In genomic region chr19:11578342-11579142, GRCh38 we compare ENCODE assay signal across 1 cellular context.
TF ChIP-seq lines count a peak whose summit lies in the region.

No MANE protein-coding gene starts in this region.

TF ChIP-seq in K562, 482 proteins besides CTCF, POLR2A, EP300 and RAD21 (continued from another document):
- TF ChIP-seq CREB5 (CRISPR knock-in tag; IDR thresholded peaks at IDR 0.05) (no peak), CBFB (CRISPR knock-in tag; IDR thresholded peaks at IDR 0.05) (0 out of 2 replicates have a peak, but pooled peaks have one; percentile 20), ZBTB11 (CRISPR knock-in tag; IDR thresholded peaks at IDR 0.05) (no peak), ZNF253 (CRISPR knock-in tag; conservative IDR thresholded peaks at IDR 0.05) (no peak), EWSR1 (IDR thresholded peaks at IDR 0.05; ENCODE audit: borderline replicate concordance, low read depth, partially characterized antibody) (no peak), CXXC5 (CRISPR knock-in tag; IDR thresholded peaks at IDR 0.05) (peak; percentile 94), FOXO4 (CRISPR knock-in tag; IDR thresholded peaks at IDR 0.05) (no peak), ZBED1 (IDR thresholded peaks at IDR 0.05) (0 out of 2 replicates have a peak, but pooled peaks have one; percentile 52), MAZ (CRISPR knock-in tag; conservative IDR thresholded peaks at IDR 0.05 in 1 of 2, IDR thresholded peaks at IDR 0.05 in 1 of 2) (peak; percentile 44 to 70; a peak in 2 of 4 replicates), PRMT5 (CRISPR knock-in tag; IDR thresholded peaks at IDR 0.05) (no peak), TRIM28 (IDR thresholded peaks at IDR 0.05) (0 out of 2 replicates have a peak, but pooled peaks have one; percentile 25), MTA2 (IDR thresholded peaks at IDR 0.05; ENCODE audit: low read depth) (peak; percentile 47; the same call in 1 of the 2 replicates), MCM2 (IDR thresholded peaks at IDR 0.05; ENCODE audit: low read depth) (no peak), TRIM24 (IDR thresholded peaks at IDR 0.05) (peak; percentile 52 to 85; a peak in 3 of 4 replicates), GTF2B (IDR thresholded peaks at IDR 0.05; ENCODE audit: extremely low read depth, insufficient read length) (no peak), GABPB1 (CRISPR knock-in tag; IDR thresholded peaks at IDR 0.05) (peak; percentile 32; the same call in 1 of the 2 replicates), UBTF (IDR thresholded peaks at IDR 0.05; ENCODE audit: borderline replicate concordance in 1 of 2, low read depth in 2 of 2, low read length in 2 of 2) (peak in 1 of 2 experiments; percentile 81; a peak in 2 of 4 replicates), TCF7 (IDR thresholded peaks at IDR 0.05; ENCODE audit: borderline replicate concordance) (no peak), E2F5 (CRISPR knock-in tag; IDR thresholded peaks at IDR 0.05) (no peak), ZNF395 (CRISPR knock-in tag; IDR thresholded peaks at IDR 0.05) (peak; percentile 52; the same call in 1 of the 2 replicates), ZNF584 (CRISPR knock-in tag; IDR thresholded peaks at IDR 0.05; ENCODE audit: low read depth) (no peak), YBX1 (IDR thresholded peaks at IDR 0.05) (no peak), E2F4 (CRISPR knock-in tag; IDR thresholded peaks at IDR 0.05; ENCODE audit: low read depth) (no peak), ELF1 (tag; IDR thresholded peaks at IDR 0.05) (no peak), ESRRA (IDR thresholded peaks at IDR 0.05; ENCODE audit: borderline replicate concordance, low read depth) (peak; percentile 89; the same call in 1 of the 2 replicates), DEAF1 (CRISPR knock-in tag; IDR thresholded peaks at IDR 0.05) (no peak), CCAR2 (IDR thresholded peaks at IDR 0.05; ENCODE audit: low read depth, low read length) (no peak), HCFC1 (IDR thresholded peaks at IDR 0.05; ENCODE audit: low read depth, low read length) (no peak), SAFB2 (IDR thresholded peaks at IDR 0.05; ENCODE audit: borderline replicate concordance, low read depth, low read length, severe bottlenecking) (no peak), ZKSCAN1 (IDR thresholded peaks at IDR 0.05; ENCODE audit: low read depth, low read length) (no peak), HNRNPUL1 (IDR thresholded peaks at IDR 0.05; ENCODE audit: low read length) (no peak), TOE1 (IDR thresholded peaks at IDR 0.05; ENCODE audit: borderline replicate concordance) (peak; percentile 73; the same call in 1 of the 2 replicates), TOE1 (CRISPR knock-in tag; IDR thresholded peaks at IDR 0.05; ENCODE audit: borderline replicate concordance, low read depth) (no peak), ZNF77 (CRISPR knock-in tag; IDR thresholded peaks at IDR 0.05) (no peak), ZNF507 (tag; conservative IDR thresholded peaks at IDR 0.05) (no peak), ZFP30 (CRISPR knock-in tag; IDR thresholded peaks at IDR 0.05; ENCODE audit: borderline replicate concordance) (no peak), HMGN3 (IDR thresholded peaks at IDR 0.05; ENCODE audit: borderline replicate concordance, extremely low read depth, insufficient read length, low read depth, low read length) (peak; percentile 89), CHD2 (IDR thresholded peaks at IDR 0.05; ENCODE audit: low read depth, low read length) (0 out of 2 replicates have a peak, but pooled peaks have one; percentile 38), CBFA2T3 (IDR thresholded peaks at IDR 0.05) (peak; percentile 92), NRF1 (conservative IDR thresholded peaks at IDR 0.05 in 1 of 2, IDR thresholded peaks at IDR 0.05 in 1 of 2) (0 out of 4 replicates have a peak, but pooled peaks of 1 of the 2 experiments have one; percentile 20), MAX (CRISPR knock-in tag; IDR thresholded peaks at IDR 0.05) (no peak), CC2D1A (IDR thresholded peaks at IDR 0.05) (no peak; the same call in 1 of the 2 replicates), JUNB (CRISPR knock-in tag; conservative IDR thresholded peaks at IDR 0.05) (no peak), THRA (IDR thresholded peaks at IDR 0.05) (no peak)
